In the genomic region with DNA sequence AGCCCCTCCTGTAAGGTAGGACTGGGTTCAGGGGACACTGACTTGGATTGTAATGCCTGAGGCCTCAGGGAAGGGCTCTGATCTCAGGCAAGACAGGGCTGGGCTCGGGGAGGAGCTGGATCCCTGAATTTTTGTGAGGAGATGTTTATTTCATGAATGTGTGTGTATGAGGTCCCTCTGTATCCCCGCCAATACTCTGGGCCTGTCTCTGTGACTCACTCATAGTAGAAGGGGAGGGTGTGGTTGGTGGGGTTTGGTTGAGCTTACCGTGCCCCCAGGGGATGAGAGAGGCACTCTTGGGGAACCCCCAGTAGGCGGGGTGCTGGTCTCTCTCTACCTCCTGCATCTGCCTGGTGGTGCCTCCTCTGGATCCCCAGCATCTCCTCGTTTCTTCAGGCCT, we compare ENCODE assay signal across 10 cellular contexts. TPM values are rescaled to one million over a fixed set of nuclear protein-coding genes. Genes with fewer than 3 reads are reported as not detected.
DNase-seq lines count a peak whose midpoint lies in the region; ATAC-seq lines count a peak whose summit lies in the region.
"Had no signal": no experiment of that assay in that cellular context is flagged by ENCODE, and none has a peak within 500 bp of the region (broad histone marks: within the 10 kb centered on the region; RNA-seq: fewer than 3 reads in every experiment).

No MANE protein-coding gene starts in this region.

- ATAC-seq in GM18907 (IDR thresholded peaks at IDR 0.05; ENCODE audit: unreplicated experiment) (peak; percentile 88), HG02870 (IDR thresholded peaks at IDR 0.05; ENCODE audit: unreplicated experiment) (peak; percentile 55), GM21360 (IDR thresholded peaks at IDR 0.05; ENCODE audit: unreplicated experiment) (no peak), sciatic nerve (no peak), HG03139 (IDR thresholded peaks at IDR 0.05; ENCODE audit: unreplicated experiment) (no peak)
- ATAC-seq in stimulated activated memory B cell treated with anti-CD40 and anti-IgM and Interleukin-4, amounts not matched to agents 10 μg/mL and 1 μg/mL and 100 μg/mL, for 72 hours: peak; percentile 87

- H3K27me3 Mint-ChIP-seq in stimulated activated memory B cell treated with anti-CD40 and anti-IgM and Interleukin-4, amounts not matched to agents 10 μg/mL and 1 μg/mL and 100 μg/mL, for 72 hours: peaks cover 17% of the 10 kb centered on the region

- DNase-seq in T1000 (lab: John Stamatoyannopoulos, UW) (peak; percentile 71), sciatic nerve (ENCODE audit: low spot score) (no peak)

- intact Hi-C loops in sciatic nerve (cut with DNase I): no loop called here

- no peak overlapping the region for H3K27ac Mint-ChIP-seq in stimulated activated memory B cell treated with anti-CD40 and anti-IgM and Interleukin-4, amounts not matched to agents 10 μg/mL and 1 μg/mL and 100 μg/mL, for 72 hours

- no peak overlapping the region for H3K4me3 Mint-ChIP-seq in stimulated activated memory B cell treated with anti-CD40 and anti-IgM and Interleukin-4, amounts not matched to agents 10 μg/mL and 1 μg/mL and 100 μg/mL, for 72 hours

- peaks cover 12% of the 10 kb centered on the region for H3K4me1 Mint-ChIP-seq in stimulated activated memory B cell treated with anti-CD40 and anti-IgM and Interleukin-4, amounts not matched to agents 10 μg/mL and 1 μg/mL and 100 μg/mL, for 72 hours

- no peaks in the 10 kb centered on the region for H3K36me3 Mint-ChIP-seq in stimulated activated memory B cell treated with anti-CD40 and anti-IgM and Interleukin-4, amounts not matched to agents 10 μg/mL and 1 μg/mL and 100 μg/mL, for 72 hours

- no peaks in the 10 kb centered on the region for H3K9me3 Mint-ChIP-seq in stimulated activated memory B cell treated with anti-CD40 and anti-IgM and Interleukin-4, amounts not matched to agents 10 μg/mL and 1 μg/mL and 100 μg/mL, for 72 hours

RNA-seq across cellular contexts. Expression of a gene that starts 28.1 kb away (rescaled TPM):
- 447 TPM for total RNA-seq in sciatic nerve

RNA-seq across cellular contexts. Expression of a gene that starts 32.9 kb away (rescaled TPM):
- total RNA-seq in sciatic nerve: 3.8 TPM
- total RNA-seq: cardiac muscle cell, liver, vagina had no signal

RNA-seq across cellular contexts. Expression of a gene that starts 51.4 kb away (rescaled TPM):
- total RNA-seq in sciatic nerve: 20.4 TPM

Comparison
In these comparisons a context has a peak if more than half of its experiments do, and no peak if none do; other contexts are left out.
1. ATAC-seq: peak in GM18907 (single experiment), HG02870 (single experiment) and stimulated activated memory B cell treated with anti-CD40 and anti-IgM and Interleukin-4, amounts not matched to agents 10 μg/mL and 1 μg/mL and 100 μg/mL, for 72 hours (single experiment); none in GM21360 (single experiment), sciatic nerve (single experiment) and HG03139 (single experiment).